ENCODE assay signal across 1 cellular context in genomic region chr10:119023553-119023868, GRCh38.
A peak's percentile ranks its signal among the peaks of the same experiment; 100 is the strongest.
TF ChIP-seq lines count a peak whose summit lies in the region.

No MANE protein-coding gene starts in this region.

TF ChIP-seq in SK-N-SH treated with all-trans-retinoic acid at 6 μM for 48 hours, 23 proteins besides CTCF, POLR2A, EP300 and RAD21:
- TF ChIP-seq POU6F1 (CRISPR knock-in tag; IDR thresholded peaks at IDR 0.05; ENCODE audit: borderline replicate concordance, low read depth): no peak
- no peak for TF ChIP-seq ISL1 (CRISPR knock-in tag; IDR thresholded peaks at IDR 0.05)
- TF ChIP-seq ZFP30 (CRISPR knock-in tag; IDR thresholded peaks at IDR 0.05): no peak
- TF ChIP-seq, protein P1, sequence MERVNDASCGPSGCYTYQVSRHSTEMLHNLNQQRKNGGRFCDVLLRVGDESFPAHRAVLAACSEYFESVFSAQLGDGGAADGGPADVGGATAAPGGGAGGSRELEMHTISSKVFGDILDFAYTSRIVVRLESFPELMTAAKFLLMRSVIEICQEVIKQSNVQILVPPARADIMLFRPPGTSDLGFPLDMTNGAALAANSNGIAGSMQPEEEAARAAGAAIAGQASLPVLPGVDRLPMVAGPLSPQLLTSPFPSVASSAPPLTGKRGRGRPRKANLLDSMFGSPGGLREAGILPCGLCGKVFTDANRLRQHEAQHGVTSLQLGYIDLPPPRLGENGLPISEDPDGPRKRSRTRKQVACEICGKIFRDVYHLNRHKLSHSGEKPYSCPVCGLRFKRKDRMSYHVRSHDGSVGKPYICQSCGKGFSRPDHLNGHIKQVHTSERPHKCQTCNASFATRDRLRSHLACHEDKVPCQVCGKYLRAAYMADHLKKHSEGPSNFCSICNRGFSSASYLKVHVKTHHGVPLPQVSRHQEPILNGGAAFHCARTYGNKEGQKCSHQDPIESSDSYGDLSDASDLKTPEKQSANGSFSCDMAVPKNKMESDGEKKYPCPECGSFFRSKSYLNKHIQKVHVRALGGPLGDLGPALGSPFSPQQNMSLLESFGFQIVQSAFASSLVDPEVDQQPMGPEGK (CRISPR knock-in tag; IDR thresholded peaks at IDR 0.05; ENCODE audit: borderline replicate concordance): no peak
- peak; percentile 54 for TF ChIP-seq TCF4 (CRISPR knock-in tag; IDR thresholded peaks at IDR 0.05; ENCODE audit: borderline replicate concordance)
- TF ChIP-seq ZC3H10 (CRISPR knock-in tag; IDR thresholded peaks at IDR 0.05): no peak
- TF ChIP-seq ZNF565 (CRISPR knock-in tag; conservative IDR thresholded peaks at IDR 0.05; ENCODE audit: low read depth): no peak
- TF ChIP-seq, protein P2, sequence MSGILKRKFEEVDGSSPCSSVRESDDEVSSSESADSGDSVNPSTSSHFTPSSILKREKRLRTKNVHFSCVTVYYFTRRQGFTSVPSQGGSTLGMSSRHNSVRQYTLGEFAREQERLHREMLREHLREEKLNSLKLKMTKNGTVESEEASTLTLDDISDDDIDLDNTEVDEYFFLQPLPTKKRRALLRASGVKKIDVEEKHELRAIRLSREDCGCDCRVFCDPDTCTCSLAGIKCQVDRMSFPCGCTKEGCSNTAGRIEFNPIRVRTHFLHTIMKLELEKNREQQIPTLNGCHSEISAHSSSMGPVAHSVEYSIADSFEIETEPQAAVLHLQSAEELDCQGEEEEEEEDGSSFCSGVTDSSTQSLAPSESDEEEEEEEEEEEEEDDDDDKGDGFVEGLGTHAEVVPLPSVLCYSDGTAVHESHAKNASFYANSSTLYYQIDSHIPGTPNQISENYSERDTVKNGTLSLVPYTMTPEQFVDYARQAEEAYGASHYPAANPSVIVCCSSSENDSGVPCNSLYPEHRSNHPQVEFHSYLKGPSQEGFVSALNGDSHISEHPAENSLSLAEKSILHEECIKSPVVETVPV (CRISPR knock-in tag; IDR thresholded peaks at IDR 0.05): no peak
- TF ChIP-seq ESRRG (CRISPR knock-in tag; IDR thresholded peaks at IDR 0.05): no peak
- TF ChIP-seq PPARA (CRISPR knock-in tag; IDR thresholded peaks at IDR 0.05; ENCODE audit: borderline replicate concordance): no peak
- no peak for TF ChIP-seq ZFP3 (CRISPR knock-in tag; IDR thresholded peaks at IDR 0.05)
- TF ChIP-seq, protein P3, sequence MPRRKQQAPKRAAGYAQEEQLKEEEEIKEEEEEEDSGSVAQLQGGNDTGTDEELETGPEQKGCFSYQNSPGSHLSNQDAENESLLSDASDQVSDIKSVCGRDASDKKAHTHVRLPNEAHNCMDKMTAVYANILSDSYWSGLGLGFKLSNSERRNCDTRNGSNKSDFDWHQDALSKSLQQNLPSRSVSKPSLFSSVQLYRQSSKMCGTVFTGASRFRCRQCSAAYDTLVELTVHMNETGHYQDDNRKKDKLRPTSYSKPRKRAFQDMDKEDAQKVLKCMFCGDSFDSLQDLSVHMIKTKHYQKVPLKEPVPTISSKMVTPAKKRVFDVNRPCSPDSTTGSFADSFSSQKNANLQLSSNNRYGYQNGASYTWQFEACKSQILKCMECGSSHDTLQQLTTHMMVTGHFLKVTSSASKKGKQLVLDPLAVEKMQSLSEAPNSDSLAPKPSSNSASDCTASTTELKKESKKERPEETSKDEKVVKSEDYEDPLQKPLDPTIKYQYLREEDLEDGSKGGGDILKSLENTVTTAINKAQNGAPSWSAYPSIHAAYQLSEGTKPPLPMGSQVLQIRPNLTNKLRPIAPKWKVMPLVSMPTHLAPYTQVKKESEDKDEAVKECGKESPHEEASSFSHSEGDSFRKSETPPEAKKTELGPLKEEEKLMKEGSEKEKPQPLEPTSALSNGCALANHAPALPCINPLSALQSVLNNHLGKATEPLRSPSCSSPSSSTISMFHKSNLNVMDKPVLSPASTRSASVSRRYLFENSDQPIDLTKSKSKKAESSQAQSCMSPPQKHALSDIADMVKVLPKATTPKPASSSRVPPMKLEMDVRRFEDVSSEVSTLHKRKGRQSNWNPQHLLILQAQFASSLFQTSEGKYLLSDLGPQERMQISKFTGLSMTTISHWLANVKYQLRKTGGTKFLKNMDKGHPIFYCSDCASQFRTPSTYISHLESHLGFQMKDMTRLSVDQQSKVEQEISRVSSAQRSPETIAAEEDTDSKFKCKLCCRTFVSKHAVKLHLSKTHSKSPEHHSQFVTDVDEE (CRISPR knock-in tag; IDR thresholded peaks at IDR 0.05): 0 out of 2 replicates have a peak, but pooled peaks have one; percentile 11
- peak; percentile 64 for TF ChIP-seq ZNF70 (CRISPR knock-in tag; IDR thresholded peaks at IDR 0.05)
- no peak for TF ChIP-seq CSDC2 (CRISPR knock-in tag; IDR thresholded peaks at IDR 0.05)
- no peak for TF ChIP-seq GLIS3 (CRISPR knock-in tag; IDR thresholded peaks at IDR 0.05)
- no peak for TF ChIP-seq ZNF8 (CRISPR knock-in tag; IDR thresholded peaks at IDR 0.05)
